ENCODE assay signal across 8 cellular contexts in genomic region chr12:116559330-116560080, GRCh38. TPM values are rescaled to one million over a fixed set of nuclear protein-coding genes. Genes with fewer than 3 reads are reported as not detected.
DNase-seq lines count a peak whose midpoint lies in the region; ATAC-seq, FAIRE-seq and TF ChIP-seq lines count a peak whose summit lies in the region.

Gene MAP1LC3B2 (plus strand): TSS chr12:116559381. CDS start chr12:116575943, 16,562 bp downstream.

- no peak within 1 kb of the TSS for H3K4me3 ChIP-seq in astrocyte of the spinal cord (ENCODE audit: low read depth, low read length)
- H3K4me3 ChIP-seq in keratinocyte (ENCODE audit: control insufficient read depth in 2 of 3, extremely low read depth in 1 of 3, insufficient read depth in 2 of 3, low read depth in 1 of 3, low read length in 3 of 3) = peak within 1 kb of the TSS in 2 of 3 experiments; percentile 1 to 30

- H3K27ac ChIP-seq in keratinocyte (ENCODE audit: control insufficient read depth, insufficient read depth, low read length) = peak within 1 kb of the TSS; percentile 80

- ATAC-seq in GM19395 (IDR thresholded peaks at IDR 0.05; ENCODE audit: unreplicated experiment) (peak; percentile 84), HG03520 (IDR thresholded peaks at IDR 0.05; ENCODE audit: unreplicated experiment) (peak; percentile 69)

- peak within 1 kb of the TSS; percentile 73 for H3K4me2 ChIP-seq in keratinocyte (ENCODE audit: control insufficient read depth, extremely low read depth, insufficient read depth, low read depth, low read length)

- no peaks in the 10 kb centered on the region for H4K20me1 ChIP-seq in keratinocyte (ENCODE audit: control insufficient read depth, extremely low read depth, insufficient read depth, low read length)

- peak within 1 kb of the TSS; percentile 61 for H2AFZ ChIP-seq in keratinocyte (ENCODE audit: control insufficient read depth, low read length)

- peak within 1 kb of the TSS; percentile 43 for H3K9ac ChIP-seq in keratinocyte (ENCODE audit: control insufficient read depth, extremely low read depth, insufficient read depth, low read length)

- H3K79me2 ChIP-seq in keratinocyte (ENCODE audit: control insufficient read depth, insufficient read depth, low read length) = no peaks in the 10 kb centered on the region

- dilution Hi-C loops in keratinocyte (cut with MboI; ENCODE audit: extremely low pct_ligation_motif_present, low sequenced_read_pairs) = no loop called here

- no peaks in the 10 kb centered on the region for H3K9me3 ChIP-seq in keratinocyte (ENCODE audit: control insufficient read depth, low read depth, low read length)

- DNase-seq in AML-193 (lab: John Stamatoyannopoulos, UW) (peak; percentile 97 to 98), T-helper 9 cell (peak; percentile 57), astrocyte of the spinal cord (ENCODE audit: low read depth, low spot score) (peak; percentile 84), keratinocyte (ENCODE audit: low read depth, low spot score) (peak; percentile 60), SW 1271 (lab: John Stamatoyannopoulos, UW) (no peak)
- peak; percentile 62 for DNase-seq in stimulated activated CD4-positive, alpha-beta T cell treated with anti-CD3 and anti-CD28 coated beads, Interleukin-15, amount 100 ng/mL, for 48 hours (ENCODE audit: low read depth in 2 of 2)

- H3K36me3 ChIP-seq in keratinocyte (ENCODE audit: control insufficient read depth in 2 of 2, extremely low read depth in 1 of 2, insufficient read depth in 2 of 2, low read length in 2 of 2) = no peaks in the 10 kb centered on the region

- FAIRE-seq in keratinocyte (lab: Jason Lieb, UNC) = peak; percentile 79

- in situ Hi-C loops in astrocyte of the spinal cord (cut with HindIII; ENCODE audit: low sequenced_read_pairs) = no loop called here

- TF ChIP-seq CTCF in astrocyte of the spinal cord (IDR thresholded peaks at IDR 0.05; ENCODE audit: low read depth, low read length) = no peak
- no peak for TF ChIP-seq CTCF in keratinocyte (optimal IDR thresholded peaks at IDR 0.05 in 1 of 3, IDR thresholded peaks at IDR 0.05 in 1 of 3, conservative IDR thresholded peaks at IDR 0.05 in 1 of 3; ENCODE audit: extremely low read depth in 1 of 3, insufficient read depth in 2 of 3, low read length in 3 of 3)

- no peaks in the 10 kb centered on the region for H3K9me1 ChIP-seq in keratinocyte (ENCODE audit: control insufficient read depth, extremely low read depth, insufficient read depth, low read length)

- H3K27me3 ChIP-seq in keratinocyte (ENCODE audit: control insufficient read depth, extremely low read depth, insufficient read depth, low read length) = no peaks in the 10 kb centered on the region

- peaks cover 16% of the 10 kb centered on the region for H3K4me1 ChIP-seq in keratinocyte (ENCODE audit: control insufficient read depth, extremely low read depth, insufficient read depth, low read length)

RNA-seq across cellular contexts. Expression of gene MAP1LC3B2, which starts in this region (rescaled TPM):
- polyA plus RNA-seq in keratinocyte = 2.7 to 6.0 TPM (median 4.3 TPM) in 3 replicates
- polyA plus RNA-seq in keratinocyte (2011; ENCODE audit: low read depth) = 45.2 TPM
- polyA plus RNA-seq in keratinocyte (2011; cell fraction: cytosol; rRNA removed) = 4.5 and 5.5 TPM in 2 replicates
- polyA plus RNA-seq in keratinocyte (2011; cell fraction: nucleus; rRNA removed) = 6.7 and 7.2 TPM in 2 replicates
- 4.1 and 20.6 TPM in 2 replicates for polyA plus RNA-seq in keratinocyte (2012; ENCODE audit: low replicate concordance)
- polyA minus RNA-seq in keratinocyte = 1.5 to 9.2 TPM (median 3.1 TPM) in 3 replicates
- polyA minus RNA-seq in keratinocyte (2011; cell fraction: cytosol; rRNA and poly(A)+ RNA removed) = not detected
- polyA minus RNA-seq in keratinocyte (2011; cell fraction: nucleus; rRNA and poly(A)+ RNA removed) = 3.3 TPM in 1 of 2 replicates, not detected in the other

Comparison
In these comparisons a context has a peak if more than half of its experiments do, and no peak if none do; other contexts are left out.
1. DNase-seq: peak in AML-193 (2 of 2), T-helper 9 cell (single experiment), astrocyte of the spinal cord (single experiment), keratinocyte (single experiment) and stimulated activated CD4-positive, alpha-beta T cell treated with anti-CD3 and anti-CD28 coated beads, Interleukin-15, amount 100 ng/mL, for 48 hours (2 of 2); none in SW 1271 (0 of 2).